2 cellular contexts compared by ENCODE assay signal in the genomic region with DNA sequence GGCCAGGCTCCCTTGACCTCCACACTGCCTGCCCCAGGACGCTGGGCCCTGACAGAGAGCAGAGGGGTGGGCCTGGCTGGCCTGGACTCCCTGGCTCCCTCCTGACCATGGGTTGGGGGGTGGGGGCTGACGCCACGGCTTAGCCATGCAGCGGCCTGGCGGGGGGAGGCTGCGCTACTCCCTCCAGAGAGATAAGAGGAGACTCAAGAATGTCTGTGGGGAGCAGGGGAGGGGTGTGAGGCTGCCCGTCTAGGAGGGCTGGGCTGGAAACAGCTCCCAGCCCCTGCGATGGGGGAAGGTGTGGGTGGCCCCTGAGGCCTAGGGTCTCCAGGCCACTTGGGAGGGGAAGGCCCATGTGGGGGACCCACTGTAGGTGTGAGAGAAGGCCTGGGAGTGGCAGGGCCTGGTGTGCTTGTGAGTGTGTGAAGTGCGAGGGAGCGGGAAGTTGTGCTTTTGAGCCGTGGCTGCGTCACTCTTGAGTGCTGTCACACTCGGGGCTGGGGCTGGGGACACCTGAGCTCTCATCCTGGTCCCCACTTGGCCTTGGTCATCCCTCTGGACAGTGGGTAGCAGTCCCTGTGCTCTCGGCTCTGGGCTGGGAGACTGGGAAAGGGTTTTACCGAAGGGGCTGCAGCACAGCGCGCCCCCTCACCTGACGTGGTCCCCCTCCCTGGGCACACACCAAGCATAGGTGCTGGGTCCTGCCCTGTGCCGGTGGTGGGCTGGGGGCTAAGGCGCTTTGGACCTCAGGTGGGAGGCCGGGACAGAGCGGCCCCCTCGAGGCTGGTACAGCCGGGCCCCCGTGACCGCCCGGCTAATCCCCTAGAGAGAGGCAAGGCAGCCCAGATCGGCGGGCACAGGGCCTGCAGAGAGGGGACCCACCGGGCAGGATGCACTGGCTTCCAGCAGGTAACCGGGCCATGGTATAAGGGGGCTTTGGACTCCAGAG.
A peak's percentile ranks its signal among the peaks of the same experiment; 100 is the strongest.
TF ChIP-seq lines count a peak whose summit lies in the region.

No MANE protein-coding gene starts in this region.

TF ChIP-seq in HCT116, 20 proteins besides CTCF, POLR2A, EP300 and RAD21:
- TF ChIP-seq ZBTB33 (IDR thresholded peaks at IDR 0.05; ENCODE audit: extremely low read depth, insufficient replicate concordance, low read length): no peak
- TF ChIP-seq, protein P1, sequence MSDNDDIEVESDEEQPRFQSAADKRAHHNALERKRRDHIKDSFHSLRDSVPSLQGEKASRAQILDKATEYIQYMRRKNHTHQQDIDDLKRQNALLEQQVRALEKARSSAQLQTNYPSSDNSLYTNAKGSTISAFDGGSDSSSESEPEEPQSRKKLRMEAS (IDR thresholded peaks at IDR 0.05): no peak
- no peak for TF ChIP-seq EGR1 (IDR thresholded peaks at IDR 0.05; ENCODE audit: low read depth)
- no peak for TF ChIP-seq FOSL1 (IDR thresholded peaks at IDR 0.05; ENCODE audit: low read depth)
- TF ChIP-seq POLR2AphosphoS5 (IDR thresholded peaks at IDR 0.05; ENCODE audit: low read depth, low read length): no peak
- TF ChIP-seq ZFX (IDR thresholded peaks at IDR 0.05): no peak
- no peak for TF ChIP-seq SIN3A (IDR thresholded peaks at IDR 0.05; ENCODE audit: low read depth)
- no peak for TF ChIP-seq ZNF274 (IDR thresholded peaks at IDR 0.05; ENCODE audit: low read depth, low read length)
- TF ChIP-seq REST (IDR thresholded peaks at IDR 0.05; ENCODE audit: low read depth): no peak

TF ChIP-seq in GM12878, 131 proteins besides CTCF, POLR2A, EP300 and RAD21:
- TF ChIP-seq, protein P2, sequence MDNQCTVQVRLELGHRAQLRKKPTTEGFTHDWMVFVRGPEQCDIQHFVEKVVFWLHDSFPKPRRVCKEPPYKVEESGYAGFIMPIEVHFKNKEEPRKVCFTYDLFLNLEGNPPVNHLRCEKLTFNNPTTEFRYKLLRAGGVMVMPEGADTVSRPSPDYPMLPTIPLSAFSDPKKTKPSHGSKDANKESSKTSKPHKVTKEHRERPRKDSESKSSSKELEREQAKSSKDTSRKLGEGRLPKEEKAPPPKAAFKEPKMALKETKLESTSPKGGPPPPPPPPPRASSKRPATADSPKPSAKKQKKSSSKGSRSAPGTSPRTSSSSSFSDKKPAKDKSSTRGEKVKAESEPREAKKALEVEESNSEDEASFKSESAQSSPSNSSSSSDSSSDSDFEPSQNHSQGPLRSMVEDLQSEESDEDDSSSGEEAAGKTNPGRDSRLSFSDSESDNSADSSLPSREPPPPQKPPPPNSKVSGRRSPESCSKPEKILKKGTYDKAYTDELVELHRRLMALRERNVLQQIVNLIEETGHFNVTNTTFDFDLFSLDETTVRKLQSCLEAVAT (IDR thresholded peaks at IDR 0.05): peak; percentile 94
- TF ChIP-seq, protein P3, sequence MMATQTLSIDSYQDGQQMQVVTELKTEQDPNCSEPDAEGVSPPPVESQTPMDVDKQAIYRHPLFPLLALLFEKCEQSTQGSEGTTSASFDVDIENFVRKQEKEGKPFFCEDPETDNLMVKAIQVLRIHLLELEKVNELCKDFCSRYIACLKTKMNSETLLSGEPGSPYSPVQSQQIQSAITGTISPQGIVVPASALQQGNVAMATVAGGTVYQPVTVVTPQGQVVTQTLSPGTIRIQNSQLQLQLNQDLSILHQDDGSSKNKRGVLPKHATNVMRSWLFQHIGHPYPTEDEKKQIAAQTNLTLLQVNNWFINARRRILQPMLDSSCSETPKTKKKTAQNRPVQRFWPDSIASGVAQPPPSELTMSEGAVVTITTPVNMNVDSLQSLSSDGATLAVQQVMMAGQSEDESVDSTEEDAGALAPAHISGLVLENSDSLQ (IDR thresholded peaks at IDR 0.05): peak; percentile 20; the same call in 1 of the 2 replicates
- TF ChIP-seq, protein P4, sequence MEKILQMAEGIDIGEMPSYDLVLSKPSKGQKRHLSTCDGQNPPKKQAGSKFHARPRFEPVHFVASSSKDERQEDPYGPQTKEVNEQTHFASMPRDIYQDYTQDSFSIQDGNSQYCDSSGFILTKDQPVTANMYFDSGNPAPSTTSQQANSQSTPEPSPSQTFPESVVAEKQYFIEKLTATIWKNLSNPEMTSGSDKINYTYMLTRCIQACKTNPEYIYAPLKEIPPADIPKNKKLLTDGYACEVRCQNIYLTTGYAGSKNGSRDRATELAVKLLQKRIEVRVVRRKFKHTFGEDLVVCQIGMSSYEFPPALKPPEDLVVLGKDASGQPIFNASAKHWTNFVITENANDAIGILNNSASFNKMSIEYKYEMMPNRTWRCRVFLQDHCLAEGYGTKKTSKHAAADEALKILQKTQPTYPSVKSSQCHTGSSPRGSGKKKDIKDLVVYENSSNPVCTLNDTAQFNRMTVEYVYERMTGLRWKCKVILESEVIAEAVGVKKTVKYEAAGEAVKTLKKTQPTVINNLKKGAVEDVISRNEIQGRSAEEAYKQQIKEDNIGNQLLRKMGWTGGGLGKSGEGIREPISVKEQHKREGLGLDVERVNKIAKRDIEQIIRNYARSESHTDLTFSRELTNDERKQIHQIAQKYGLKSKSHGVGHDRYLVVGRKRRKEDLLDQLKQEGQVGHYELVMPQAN (conservative IDR thresholded peaks at IDR 0.05): 0 out of 2 replicates have a peak, but pooled peaks have one; percentile 21
- TF ChIP-seq MEF2B (IDR thresholded peaks at IDR 0.05; ENCODE audit: partially characterized antibody, poor library complexity, severe bottlenecking) (peak; percentile 8), MTA2 (IDR thresholded peaks at IDR 0.05; ENCODE audit: low read depth) (peak; percentile 32; the same call in 1 of the 2 replicates), SMAD1 (IDR thresholded peaks at IDR 0.05; ENCODE audit: low read depth, partially characterized antibody) (peak; percentile 13), CREM (IDR thresholded peaks at IDR 0.05; ENCODE audit: low read depth) (no peak), CEBPZ (IDR thresholded peaks at IDR 0.05; ENCODE audit: low read depth, low read length) (no peak), ZBTB33 (IDR thresholded peaks at IDR 0.05) (0 out of 2 replicates have a peak, but pooled peaks have one; percentile 38)
- TF ChIP-seq, protein P5, sequence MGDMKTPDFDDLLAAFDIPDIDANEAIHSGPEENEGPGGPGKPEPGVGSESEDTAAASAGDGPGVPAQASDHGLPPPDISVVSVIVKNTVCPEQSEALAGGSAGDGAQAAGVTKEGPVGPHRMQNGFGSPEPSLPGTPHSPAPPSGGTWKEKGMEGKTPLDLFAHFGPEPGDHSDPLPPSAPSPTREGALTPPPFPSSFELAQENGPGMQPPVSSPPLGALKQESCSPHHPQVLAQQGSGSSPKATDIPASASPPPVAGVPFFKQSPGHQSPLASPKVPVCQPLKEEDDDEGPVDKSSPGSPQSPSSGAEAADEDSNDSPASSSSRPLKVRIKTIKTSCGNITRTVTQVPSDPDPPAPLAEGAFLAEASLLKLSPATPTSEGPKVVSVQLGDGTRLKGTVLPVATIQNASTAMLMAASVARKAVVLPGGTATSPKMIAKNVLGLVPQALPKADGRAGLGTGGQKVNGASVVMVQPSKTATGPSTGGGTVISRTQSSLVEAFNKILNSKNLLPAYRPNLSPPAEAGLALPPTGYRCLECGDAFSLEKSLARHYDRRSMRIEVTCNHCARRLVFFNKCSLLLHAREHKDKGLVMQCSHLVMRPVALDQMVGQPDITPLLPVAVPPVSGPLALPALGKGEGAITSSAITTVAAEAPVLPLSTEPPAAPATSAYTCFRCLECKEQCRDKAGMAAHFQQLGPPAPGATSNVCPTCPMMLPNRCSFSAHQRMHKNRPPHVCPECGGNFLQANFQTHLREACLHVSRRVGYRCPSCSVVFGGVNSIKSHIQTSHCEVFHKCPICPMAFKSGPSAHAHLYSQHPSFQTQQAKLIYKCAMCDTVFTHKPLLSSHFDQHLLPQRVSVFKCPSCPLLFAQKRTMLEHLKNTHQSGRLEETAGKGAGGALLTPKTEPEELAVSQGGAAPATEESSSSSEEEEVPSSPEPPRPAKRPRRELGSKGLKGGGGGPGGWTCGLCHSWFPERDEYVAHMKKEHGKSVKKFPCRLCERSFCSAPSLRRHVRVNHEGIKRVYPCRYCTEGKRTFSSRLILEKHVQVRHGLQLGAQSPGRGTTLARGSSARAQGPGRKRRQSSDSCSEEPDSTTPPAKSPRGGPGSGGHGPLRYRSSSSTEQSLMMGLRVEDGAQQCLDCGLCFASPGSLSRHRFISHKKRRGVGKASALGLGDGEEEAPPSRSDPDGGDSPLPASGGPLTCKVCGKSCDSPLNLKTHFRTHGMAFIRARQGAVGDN (IDR thresholded peaks at IDR 0.05): peak; percentile 52; the same call in 1 of the 2 replicates
- TF ChIP-seq, protein P6, sequence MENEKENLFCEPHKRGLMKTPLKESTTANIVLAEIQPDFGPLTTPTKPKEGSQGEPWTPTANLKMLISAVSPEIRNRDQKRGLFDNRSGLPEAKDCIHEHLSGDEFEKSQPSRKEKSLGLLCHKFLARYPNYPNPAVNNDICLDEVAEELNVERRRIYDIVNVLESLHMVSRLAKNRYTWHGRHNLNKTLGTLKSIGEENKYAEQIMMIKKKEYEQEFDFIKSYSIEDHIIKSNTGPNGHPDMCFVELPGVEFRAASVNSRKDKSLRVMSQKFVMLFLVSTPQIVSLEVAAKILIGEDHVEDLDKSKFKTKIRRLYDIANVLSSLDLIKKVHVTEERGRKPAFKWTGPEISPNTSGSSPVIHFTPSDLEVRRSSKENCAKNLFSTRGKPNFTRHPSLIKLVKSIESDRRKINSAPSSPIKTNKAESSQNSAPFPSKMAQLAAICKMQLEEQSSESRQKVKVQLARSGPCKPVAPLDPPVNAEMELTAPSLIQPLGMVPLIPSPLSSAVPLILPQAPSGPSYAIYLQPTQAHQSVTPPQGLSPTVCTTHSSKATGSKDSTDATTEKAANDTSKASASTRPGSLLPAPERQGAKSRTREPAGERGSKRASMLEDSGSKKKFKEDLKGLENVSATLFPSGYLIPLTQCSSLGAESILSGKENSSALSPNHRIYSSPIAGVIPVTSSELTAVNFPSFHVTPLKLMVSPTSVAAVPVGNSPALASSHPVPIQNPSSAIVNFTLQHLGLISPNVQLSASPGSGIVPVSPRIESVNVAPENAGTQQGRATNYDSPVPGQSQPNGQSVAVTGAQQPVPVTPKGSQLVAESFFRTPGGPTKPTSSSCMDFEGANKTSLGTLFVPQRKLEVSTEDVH (IDR thresholded peaks at IDR 0.05; ENCODE audit: low read depth, partially characterized antibody): no peak
